14 cellular contexts compared by ENCODE assay signal in the genomic region with DNA sequence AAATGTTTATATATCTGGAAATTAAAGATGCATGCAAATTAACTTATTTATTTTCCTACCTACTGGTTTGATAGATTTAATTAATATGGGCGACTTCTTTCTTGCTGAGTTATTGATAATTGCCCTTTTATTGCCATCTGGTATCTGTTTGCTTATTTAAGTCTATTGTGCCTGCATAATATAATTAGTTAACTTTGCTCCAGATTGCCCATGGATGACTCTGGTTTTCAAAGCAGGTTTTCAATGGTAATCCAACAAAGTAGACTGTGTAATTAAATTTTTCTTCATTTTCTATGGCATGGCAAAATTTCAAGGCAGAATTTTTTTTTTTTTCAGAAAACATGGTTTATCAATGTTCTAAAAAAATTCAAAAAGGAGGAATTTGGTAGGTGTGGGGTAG.
A peak's percentile ranks its signal among the peaks of the same experiment; 100 is the strongest.
DNase-seq lines count a peak whose midpoint lies in the region; TF ChIP-seq lines count a peak whose summit lies in the region.
"Had no signal": no experiment of that assay in that cellular context is flagged by ENCODE, and none has a peak within 500 bp of the region (broad histone marks: within the 10 kb centered on the region; RNA-seq: fewer than 3 reads in every experiment).

No MANE protein-coding gene starts in this region.

- H3K36me3 ChIP-seq in BE2C: no peaks in the 10 kb centered on the region

- TF ChIP-seq CTCF in BE2C (IDR thresholded peaks at IDR 0.05; ENCODE audit: low read depth, low read length): no peak

- peak; percentile 18 for DNase-seq in BE2C
- peak; percentile 23 for DNase-seq in DMS 273 treated with DMSO at 0.1 percent for 48 hours (lab: John Stamatoyannopoulos, UW)
- peak; percentile 67 for DNase-seq in NCI-H446 treated with DMSO at 0.1 percent for 48 hours (lab: John Stamatoyannopoulos, UW)
- DNase-seq in SK-N-DZ (ENCODE audit: low spot score): peak; percentile 59
- no peak for DNase-seq in activated T-cell treated with anti-CD3 and anti-CD28 coated beads, Interleukin-2, amount 50 U/mL, for 48 hours
- DNase-seq in cerebellar nuclear complex (lab: John Stamatoyannopoulos, UW): no peak
- DNase-seq: Caco-2; CD4-positive, alpha-beta T cell; DMS79 treated with DMSO at 0.1 percent for 48 hours; GF-D8; GOT3; H7; HFFc6; IMR-90 had no signal

- peaks cover 23% of the 10 kb centered on the region for H3K4me1 ChIP-seq in BE2C
- H3K4me1 ChIP-seq: Caco-2 had no signal

- H3K27me3 ChIP-seq in BE2C: no peaks in the 10 kb centered on the region

- no peak overlapping the region for H3K4me3 ChIP-seq in BE2C (ENCODE audit: low read depth, low read length)

- H3K9me3 ChIP-seq in BE2C: no peaks in the 10 kb centered on the region
- H3K9me3 ChIP-seq: Caco-2 had no signal

Comparison
In these comparisons a context has a peak if more than half of its experiments do, and no peak if none do; other contexts are left out.
1. DNase-seq: peak in BE2C (single experiment), DMS 273 treated with DMSO at 0.1 percent for 48 hours (single experiment), NCI-H446 treated with DMSO at 0.1 percent for 48 hours (single experiment) and SK-N-DZ (single experiment); none in activated T-cell treated with anti-CD3 and anti-CD28 coated beads, Interleukin-2, amount 50 U/mL, for 48 hours (0 of 2) and cerebellar nuclear complex (0 of 2).